In genomic region chr14:58243790-58244555, GRCh38 we compare ENCODE assay signal across 8 cellular contexts. TPM values are rescaled to one million over a fixed set of nuclear protein-coding genes. Genes with fewer than 3 reads are reported as not detected.
DNase-seq lines count a peak whose midpoint lies in the region; ATAC-seq and TF ChIP-seq lines count a peak whose summit lies in the region.

No MANE protein-coding gene starts in this region.

- no peaks in the 10 kb centered on the region for H3K27me3 ChIP-seq in CD4-positive, alpha-beta T cell (ENCODE audit: control insufficient read depth, insufficient read depth, low read length)
- no peaks in the 10 kb centered on the region for H3K27me3 ChIP-seq in mammary epithelial cell (ENCODE audit: insufficient read depth, low read length)
- H3K27me3 ChIP-seq in liver (ENCODE audit: control insufficient read depth in 4 of 4, insufficient read depth in 4 of 4, low read length in 3 of 4) = no peaks in the 10 kb centered on the region
- no peaks in the 10 kb centered on the region for H3K27me3 ChIP-seq in tibial artery

- intact Hi-C loops in CD4-positive, alpha-beta T cell (cut with DNase I, micrococcal nuclease) = loop anchor here (1.0 to 5.0 kb wide), 6 partner anchors 38 to 183 kb away; partner anchors contain the start of genes KIAA0586 (in 2 of the 2), TIMM9 (in 2 of the 2), ACTR10 (in 1 of the 2) and ARID4A (in 1 of the 2)
- intact Hi-C loops in mammary epithelial cell (cut with micrococcal nuclease) (loop anchor here (2.0 kb wide), 2 partner anchors 43 to 55 kb away; partner anchors contain the start of genes ACTR10 and ARID4A), tibial artery (cut with DNase I; ENCODE audit: low total_unique reads) (loop anchor here (5.0 kb wide), 1 partner anchor 53 kb away; the partner anchor contains the start of gene ARID4A)

- ATAC-seq in CD4-positive, alpha-beta T cell (ENCODE audit: poor library complexity) = peak; percentile 41
- ATAC-seq in GM19043 (IDR thresholded peaks at IDR 0.05; ENCODE audit: low read depth, unreplicated experiment) = peak; percentile 28
- ATAC-seq in HG03196 (IDR thresholded peaks at IDR 0.05; ENCODE audit: unreplicated experiment) = peak; percentile 24

- dilution Hi-C loops in mammary epithelial cell (cut with HindIII; ENCODE audit: low sequenced_read_pairs) = no loop called here

- H3K27me3 Mint-ChIP-seq in CD4-positive, alpha-beta T cell = no peaks in the 10 kb centered on the region

- peak overlapping the region; percentile 68 to 100 (median 96) for H3K4me3 ChIP-seq in mammary epithelial cell (replicated peaks in 1 of 3; ENCODE audit: insufficient read depth in 1 of 3, low read depth in 2 of 3, low read length in 3 of 3)
- H3K4me3 ChIP-seq in liver (ENCODE audit: low read depth in 1 of 3, low read length in 3 of 3) = peak overlapping the region; percentile 66 to 99 (median 84)
- H3K4me3 ChIP-seq in tibial artery = peak overlapping the region; percentile 77 to 80

- peaks cover 32% of the 10 kb centered on the region for H3K36me3 Mint-ChIP-seq in CD4-positive, alpha-beta T cell (ENCODE audit: low read depth)

- peak overlapping the region; percentile 96 for H3K4me2 ChIP-seq in mammary epithelial cell (ENCODE audit: insufficient read depth, low read depth, low read length)

- peak overlapping the region; percentile 84 for H2AFZ ChIP-seq in mammary epithelial cell (ENCODE audit: low read depth, low read length)

- peaks cover 19% of the 10 kb centered on the region for H3K4me1 ChIP-seq in mammary epithelial cell (ENCODE audit: insufficient read depth, low read length)
- H3K4me1 ChIP-seq in liver (ENCODE audit: control insufficient read depth in 4 of 4, insufficient read depth in 4 of 4, low read length in 3 of 4) = peaks cover 4 to 34% (median 28%) of the 10 kb centered on the region in 4 donors
- H3K4me1 ChIP-seq in tibial artery = peaks cover 0 to 27% (median 18%) of the 10 kb centered on the region in 4 donors

- peak overlapping the region; percentile 99 for H3K4me3 Mint-ChIP-seq in CD4-positive, alpha-beta T cell

- H3K36me3 ChIP-seq in mammary epithelial cell (ENCODE audit: insufficient read depth, low read length) (peaks cover 7% of the 10 kb centered on the region), liver (ENCODE audit: control insufficient read depth in 4 of 4, insufficient read depth in 3 of 4, low read depth in 1 of 4, low read length in 3 of 4) (peaks cover 0 to 3% (median 3%) of the 10 kb centered on the region in 4 donors), tibial artery (peaks cover 2 to 10% (median 4%) of the 10 kb centered on the region in 3 donors)

- CTCF ChIA-PET in CD4-positive, alpha-beta T cell (lab: Charles Lee) = interaction anchor here (1.0 to 1.4 kb wide), 2 partner anchors 52 to 152 kb away, joined by 3 read pairs; no protein-coding TSS in a partner anchor
- CTCF ChIA-PET in mammary epithelial cell (lab: Charles Lee; ENCODE audit: low non-redundant PET) = no interaction called here

- H3K9me3 Mint-ChIP-seq in CD4-positive, alpha-beta T cell = peaks cover 2% of the 10 kb centered on the region

- H3K4me1 Mint-ChIP-seq in CD4-positive, alpha-beta T cell (ENCODE audit: low read depth) = peaks cover 52% of the 10 kb centered on the region

- no peak for DNase-seq in CD4-positive, alpha-beta T cell
- DNase-seq in NOMO-1 treated with DMSO at 0.1 percent for 48 hours (lab: John Stamatoyannopoulos, UW; ENCODE audit: unreplicated experiment) (peak; percentile 80), mammary epithelial cell (peak; percentile 36), tibial artery (peak in 1 of 2 donors; percentile 59), GM19238 (ENCODE audit: insufficient read length, low spot score) (no peak)

- BruUV-seq in mammary epithelial cell (replicated peaks; lab: Mats Ljungman, UMichigan) = TSS peak; percentile 82

- in situ Hi-C loops in mammary epithelial cell (cut with MboI; ENCODE audit: low sequenced_read_pairs in 2 of 2) = no loop called here

- no peaks in the 10 kb centered on the region for H3K9me3 ChIP-seq in CD4-positive, alpha-beta T cell (ENCODE audit: control insufficient read depth, low read length)
- H3K9me3 ChIP-seq in mammary epithelial cell (replicated peaks; ENCODE audit: insufficient read depth, low read length) (no peaks in the 10 kb centered on the region), liver (ENCODE audit: control insufficient read depth in 4 of 4, low read length in 3 of 4) (no peaks in the 10 kb centered on the region), tibial artery (no peaks in the 10 kb centered on the region)

- peak overlapping the region; percentile 95 for H3K9ac ChIP-seq in mammary epithelial cell (ENCODE audit: insufficient read depth, low read length)
- peak overlapping the region; percentile 53 to 100 for H3K9ac ChIP-seq in liver (ENCODE audit: low read depth in 1 of 2, low read length in 2 of 2)

- POLR2A ChIA-PET in CD4-positive, alpha-beta T cell (lab: Charles Lee) = interaction anchor here (0.8 to 4.4 kb wide), 14 partner anchors 9 to 1240 kb away, joined by 3 to 102 read pairs (median 4); partner anchors contain the start of genes ACTR10, ARID4A, JKAMP and KIAA0586

- H3K79me2 ChIP-seq in mammary epithelial cell (ENCODE audit: insufficient read depth, low read length) = peaks cover 43% of the 10 kb centered on the region

- no peaks in the 10 kb centered on the region for H4K20me1 ChIP-seq in mammary epithelial cell (ENCODE audit: insufficient read depth, low read length)

- peak overlapping the region; percentile 96 for H3K27ac ChIP-seq in CD4-positive, alpha-beta T cell (ENCODE audit: low read depth, low read length)
- peak overlapping the region; percentile 93 for H3K27ac ChIP-seq in mammary epithelial cell (ENCODE audit: insufficient read depth, low read depth, low read length)
- H3K27ac ChIP-seq in liver (ENCODE audit: low read depth in 1 of 2, low read length in 2 of 2) = peak overlapping the region; percentile 83 to 96
- H3K27ac ChIP-seq in tibial artery = peak overlapping the region; percentile 92 to 93

- H3K27ac Mint-ChIP-seq in CD4-positive, alpha-beta T cell = peak overlapping the region; percentile 99

- 3% methylated on average over 16 of the region's 16 CpGs for WGBS in mammary epithelial cell (ENCODE audit: low coverage, missing lambda C conversion rate)
- under 1% methylated on average over 16 of the region's 16 CpGs for WGBS in liver

- no peak for TF ChIP-seq CTCF in CD4-positive, alpha-beta T cell (IDR thresholded peaks at IDR 0.05)
- TF ChIP-seq CTCF in mammary epithelial cell (conservative IDR thresholded peaks at IDR 0.05 in 1 of 2, IDR thresholded peaks at IDR 0.05 in 1 of 2; ENCODE audit: extremely low read depth in 1 of 2, insufficient read depth in 1 of 2, low read depth in 1 of 2, low read length in 2 of 2) (no peak), liver (IDR thresholded peaks at IDR 0.05; ENCODE audit: low read depth, low read length, missing input control) (no peak), tibial artery (IDR thresholded peaks at IDR 0.05) (no peak)

- no peak for TF ChIP-seq RAD21 in liver (IDR thresholded peaks at IDR 0.05)

TF ChIP-seq in liver, 16 proteins besides CTCF, POLR2A, EP300 and RAD21:
- TF ChIP-seq HNF4A (conservative IDR thresholded peaks at IDR 0.05) (peak in 1 of 2 donors; percentile 9), JUND (IDR thresholded peaks at IDR 0.05) (peak in 1 of 2 donors; percentile 40), TAF1 (conservative IDR thresholded peaks at IDR 0.05) (peak; percentile 49), SP1 (IDR thresholded peaks at IDR 0.05) (no peak), FOXA2 (IDR thresholded peaks at IDR 0.05) (no peak), FOXA1 (IDR thresholded peaks at IDR 0.05) (no peak), MAX (IDR thresholded peaks at IDR 0.05) (no peak)

RNA-seq across cellular contexts. Expression of gene PSMA3, which starts 0.7 kb away (rescaled TPM):
- 100 to 1,000 TPM; 104 to 108 TPM for total RNA-seq in CD4-positive, alpha-beta T cell
- total RNA-seq in mammary epithelial cell = 100 to 1,000 TPM in 1 of 2 donors, 10 to 100 TPM in 1; 69.8 to 157 TPM
- polyA plus RNA-seq in mammary epithelial cell = 199 TPM
- 268 TPM for polyA minus RNA-seq in mammary epithelial cell
- 100 to 1,000 TPM in 1 of 2 donors, 10 to 100 TPM in 1; 54.6 to 120 TPM for total RNA-seq in liver
- polyA plus RNA-seq in liver = 100 to 1,000 TPM; 106 to 192 TPM

RNA-seq across cellular contexts. Expression of gene ACTR10, which starts 44.0 kb away (rescaled TPM):
- 10 to 100 TPM; 38.8 to 43.6 TPM for total RNA-seq in CD4-positive, alpha-beta T cell
- 10 to 100 TPM; 62.5 to 67.9 TPM for total RNA-seq in mammary epithelial cell
- polyA plus RNA-seq in mammary epithelial cell = 44.5 TPM
- 13.7 TPM for polyA minus RNA-seq in mammary epithelial cell
- 10 to 100 TPM; 19.2 to 29.7 TPM for total RNA-seq in liver
- 10 to 100 TPM; 20.6 to 42.0 TPM for polyA plus RNA-seq in liver

RNA-seq across cellular contexts. Expression of gene ARID4A, which starts 54.4 kb away (rescaled TPM):
- 10 to 100 TPM; 89.6 to 94.7 TPM for total RNA-seq in CD4-positive, alpha-beta T cell
- total RNA-seq in mammary epithelial cell (10 to 100 TPM in 1 of 2 donors, 1 to 10 TPM in 1; 4.2 to 11.9 TPM), liver (10 to 100 TPM; 10.1 to 13.9 TPM)
- polyA plus RNA-seq in mammary epithelial cell (2.5 TPM), liver (10 to 100 TPM in 1 of 2 donors, 1 to 10 TPM in 1; 3.8 to 26.9 TPM)
- 2.0 TPM for polyA minus RNA-seq in mammary epithelial cell

Comparison
In these comparisons a context has a peak if more than half of its experiments do, and no peak if none do; other contexts are left out.
1. DNase-seq: peak in NOMO-1 treated with DMSO at 0.1 percent for 48 hours (single experiment) and mammary epithelial cell (single experiment); none in CD4-positive, alpha-beta T cell (0 of 10) and GM19238 (single experiment).
2. RNA of gene ARID4A, which starts 54.4 kb away (total RNA-seq): 89.6 to 94.7 TPM in CD4-positive, alpha-beta T cell; 10.1 to 13.9 TPM in liver and 4.2 to 11.9 TPM in mammary epithelial cell; every median in the first group is over 4 times any median in the second.
3. Peak in every context shown above with its lines, with median percentiles within 50 percentile points of each other: ATAC-seq, H3K27ac ChIP-seq and H3K4me3 ChIP-seq.